9 cellular contexts compared by ENCODE assay signal in genomic region chr7:3270362-3270761, GRCh38.
"Had no signal": no experiment of that assay in that cellular context is flagged by ENCODE, and none has a peak within 500 bp of the region (broad histone marks: within the 10 kb centered on the region; RNA-seq: fewer than 3 reads in every experiment).

No MANE protein-coding gene starts in this region.

- H3K4me1 ChIP-seq: HAP-1 had no signal

- H2AFZ ChIP-seq: GM23338 had no signal

- H3K27ac ChIP-seq: HL-60, KMS-11 had no signal

- H3K9ac ChIP-seq: KMS-11 had no signal

- H3K27ac Mint-ChIP-seq: GM23338 had no signal

- H3K9me3 ChIP-seq: HAP-1 had no signal

- ATAC-seq: GM23338, HCT116 had no signal

- H3K36me3 ChIP-seq: HAP-1 had no signal

- H3K4me3 ChIP-seq: GM23338, HAP-1 had no signal

- H3K4me1 Mint-ChIP-seq: GM23338 had no signal

- H3K4me3 Mint-ChIP-seq: GM23338 had no signal

- DNase-seq: H7, IMR-90, Karpas-422, KBM-7 had no signal

- H3K4me2 ChIP-seq: GM23338, KMS-11 had no signal
